ENCODE assay signal across 25 cellular contexts in the genomic region with DNA sequence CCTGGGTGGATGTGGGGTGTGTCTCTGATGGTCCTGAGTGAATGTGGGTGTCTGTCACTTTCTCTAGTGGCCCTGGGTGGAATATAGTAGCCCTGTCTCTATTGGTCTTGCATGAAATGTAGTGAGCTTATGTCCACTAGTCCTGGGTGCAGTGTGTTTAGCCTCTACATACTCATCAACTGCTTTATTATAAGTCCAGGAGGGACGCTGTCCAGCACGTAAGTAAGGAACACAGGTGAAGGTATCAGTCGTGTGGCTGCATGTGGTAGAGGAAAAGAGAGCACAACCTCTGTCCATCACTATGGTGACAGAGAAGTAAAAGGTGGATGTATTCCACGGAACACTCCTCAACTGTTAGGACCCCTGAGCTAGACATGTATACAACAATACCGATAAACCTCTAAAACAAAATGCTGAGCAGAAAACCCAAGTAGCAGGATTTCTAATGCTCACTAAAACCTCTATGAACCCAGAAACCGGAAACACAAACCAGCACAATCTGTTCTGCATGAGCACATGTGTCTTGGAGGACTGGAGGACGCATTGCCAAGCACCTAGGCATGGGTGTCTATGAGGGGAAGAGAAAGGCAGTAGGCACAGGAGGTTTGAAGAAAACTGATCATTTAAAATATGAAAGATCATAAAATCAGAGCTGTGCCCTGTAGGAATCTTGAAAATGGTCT. TPM values are rescaled to one million over a fixed set of nuclear protein-coding genes. Genes with fewer than 3 reads are reported as not detected.
"Had no signal": no experiment of that assay in that cellular context is flagged by ENCODE, and none has a peak within 500 bp of the region (broad histone marks: within the 10 kb centered on the region; RNA-seq: fewer than 3 reads in every experiment).

No MANE protein-coding gene starts in this region.

- H3K4me1 ChIP-seq: body of pancreas, esophagus muscularis mucosa, gastrocnemius medialis, left lung, parathyroid adenoma, thyroid gland had no signal

- H3K9me3 ChIP-seq: body of pancreas, esophagus muscularis mucosa, gastrocnemius medialis, left lung, thyroid gland had no signal

- H2AFZ ChIP-seq: parathyroid adenoma had no signal

- H3K27ac ChIP-seq: body of pancreas, esophagus muscularis mucosa, gastrocnemius medialis, parathyroid adenoma, thyroid gland had no signal

- H3K27me3 ChIP-seq: body of pancreas, gastrocnemius medialis, left lung, thyroid gland had no signal

- H3K4me3 ChIP-seq: body of pancreas, esophagus muscularis mucosa, gastrocnemius medialis, left lung, thyroid gland had no signal

- H3K36me3 ChIP-seq: gastrocnemius medialis, thyroid gland had no signal

- H3K79me2 ChIP-seq: parathyroid adenoma had no signal

- ATAC-seq: activated CD4-positive, alpha-beta T cell treated with anti-CD3 and anti-CD28 coated beads for 36 hours; body of pancreas; gastrocnemius medialis; left lung; natural killer cell treated with Interleukin-12 subunit alpha and Interleukin-12 subunit beta and Interleukin-15 and Interleukin-18, amount 100 ng/mL, for 72 hours; right cardiac atrium; T-helper 17 cell had no signal

- H3K9ac ChIP-seq: parathyroid adenoma had no signal

- DNase-seq: activated B cell treated with CpG ODN at 0.5 μM for 24 hours; activated CD4-positive, alpha-beta T cell treated with anti-CD3 and anti-CD28 coated beads for 36 hours; activated CD4-positive, alpha-beta T cell treated with anti-CD3 and anti-CD28 coated beads, Interleukin-2, amount 50 U/mL, for 4 hours; activated effector memory CD4-positive, alpha-beta T cell treated with anti-CD3 and anti-CD28 coated beads, Interleukin-2, amount 50 U/mL, for 16 hours; activated naive CD4-positive, alpha-beta T cell treated with anti-CD3 and anti-CD28 coated beads, Interleukin-2, amount 50 U/mL, for 16 hours; activated T-cell treated with anti-CD3 and anti-CD28 coated beads for 4 hours; anterior cingulate cortex; body of pancreas; effector memory CD4-positive, alpha-beta T cell; gastrocnemius medialis; hippocampal formation; kidney glomerular epithelial cell; left lung; mammary epithelial cell; midbrain; right cardiac atrium; stimulated activated CD4-positive, alpha-beta T cell treated with anti-CD3 and anti-CD28 coated beads, Interleukin-12 subunit alpha, Interleukin-12 subunit beta, amount 100 ng/mL, for 4 hours; substantia nigra; T-helper 17 cell had no signal

- FAIRE-seq: endothelial cell of umbilical vein had no signal

RNA-seq across cellular contexts. Expression of a gene that starts 11.0 kb away (rescaled TPM):
- polyA plus RNA-seq: endothelial cell of umbilical vein had no signal

RNA-seq across cellular contexts. Expression of a gene that starts 44.1 kb away (rescaled TPM):
- polyA plus RNA-seq: mammary epithelial cell, right cardiac atrium, urinary bladder had no signal

RNA-seq across cellular contexts. Expression of a gene that starts 46.6 kb away (rescaled TPM):
- polyA plus RNA-seq: mammary epithelial cell had no signal
